Comparison of ENCODE assay signal across 26 cellular contexts in the genomic region with DNA sequence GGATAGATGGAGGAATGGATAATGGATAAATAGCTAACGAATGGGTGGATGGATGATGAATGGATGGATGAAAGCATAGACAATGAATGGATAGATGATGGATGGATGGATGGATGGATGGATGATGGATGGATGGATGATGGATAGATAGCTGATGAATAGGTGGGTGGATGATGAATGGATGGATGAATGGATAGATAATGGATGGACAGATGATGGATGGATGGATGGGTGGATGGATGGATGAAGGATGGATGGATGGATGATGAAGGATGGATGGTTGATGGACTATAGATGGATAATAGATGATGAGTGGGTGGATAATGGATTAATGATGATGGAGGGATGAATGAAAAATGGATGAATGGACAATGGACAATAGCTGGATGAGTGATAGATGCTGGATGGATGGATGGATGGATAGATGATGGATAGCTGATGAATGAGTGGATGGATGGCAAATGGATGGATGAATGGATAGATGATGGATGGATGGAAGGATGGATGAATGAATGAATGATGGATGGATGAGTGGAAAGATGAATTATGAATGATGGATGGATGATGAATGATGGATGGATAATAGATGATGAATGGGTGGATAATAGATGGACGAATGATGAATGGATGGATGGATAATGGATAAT.
"Had no signal": no experiment of that assay in that cellular context is flagged by ENCODE, and none has a peak within 500 bp of the region (broad histone marks: within the 10 kb centered on the region; RNA-seq: fewer than 3 reads in every experiment).

No MANE protein-coding gene starts in this region.

- H3K4me3 ChIP-seq: neural progenitor cell, ovary, psoas muscle, skin epidermis, smooth muscle cell, spleen, suprapubic skin, testis, tibial artery, transverse colon, upper lobe of right lung, vagina had no signal

- H3K4me2 ChIP-seq: neural progenitor cell, smooth muscle cell had no signal

- H3K36me3 ChIP-seq: neural progenitor cell, ovary, spleen, suprapubic skin, tibial artery, transverse colon, upper lobe of right lung, vagina had no signal

- H3K4me1 ChIP-seq: neural progenitor cell, parathyroid adenoma, psoas muscle, spleen, testis, transverse colon, upper lobe of right lung, vagina had no signal

- H3K9me3 ChIP-seq: ovary, psoas muscle, suprapubic skin, testis, tibial artery, transverse colon, upper lobe of right lung, vagina had no signal

- H3K9ac ChIP-seq: neural progenitor cell, parathyroid adenoma had no signal

- H2AFZ ChIP-seq: neural progenitor cell, parathyroid adenoma had no signal

- DNase-seq: natural killer cell; occipital lobe; ovary; psoas muscle; right cardiac atrium; spleen; stimulated activated CD4-positive, alpha-beta T cell treated with anti-CD3 and anti-CD28 coated beads, Interleukin-12 subunit alpha, Interleukin-12 subunit beta, amount 100 ng/mL, for 4 hours; stimulated activated CD4-positive, alpha-beta T cell treated with anti-CD3 and anti-CD28 coated beads, Interleukin-1b, Interleukin-23, amount 100 ng/mL, for 48 hours; stimulated activated CD4-positive, alpha-beta T cell treated with anti-CD3 and anti-CD28 coated beads, Interleukin-4, amount 100 ng/mL, for 1 hour; stimulated activated CD4-positive, alpha-beta T cell treated with anti-CD3 and anti-CD28 coated beads, Interleukin-4, amount 100 ng/mL, for 4 hours; stimulated activated CD8-positive, alpha-beta memory T cell treated with anti-CD3 and anti-CD28 coated beads, Interleukin-4, amount 100 ng/mL, for 48 hours; stimulated activated naive CD4-positive, alpha-beta T cell; stimulated activated naive CD8-positive, alpha-beta T cell treated with anti-CD3 and anti-CD28 coated beads, Interleukin-15, amount 100 ng/mL, for 72 hours; stimulated activated naive CD8-positive, alpha-beta T cell treated with anti-CD3 and anti-CD28 coated beads, Interleukin-15, Interleukin-2, amounts not matched to agents 100 U/mL and 50 U/mL, for 24 hours; substantia nigra; testis; tibial artery; transverse colon; upper lobe of right lung had no signal

- H3K79me2 ChIP-seq: parathyroid adenoma had no signal

- ATAC-seq: right cardiac atrium; sciatic nerve; stimulated activated naive CD8-positive, alpha-beta T cell treated with anti-CD3 and anti-CD28 coated beads, Interleukin-15, amount 100 ng/mL, for 72 hours; stimulated activated naive CD8-positive, alpha-beta T cell treated with anti-CD3 and anti-CD28 coated beads, Interleukin-15, Interleukin-2, amounts not matched to agents 100 U/mL and 50 U/mL, for 24 hours had no signal

- H3K27ac ChIP-seq: neural progenitor cell, ovary, parathyroid adenoma, psoas muscle, skin epidermis, spleen, suprapubic skin, testis, transverse colon, upper lobe of right lung, vagina had no signal

- H3K27me3 ChIP-seq: neural progenitor cell, ovary, suprapubic skin, testis, tibial artery, transverse colon, upper lobe of right lung, vagina had no signal
